In genomic region chr13:99357149-99357596, GRCh38 we compare ENCODE assay signal across 8 cellular contexts. TPM values are rescaled to one million over a fixed set of nuclear protein-coding genes. Genes with fewer than 3 reads are reported as not detected.
DNase-seq lines count a peak whose midpoint lies in the region; ATAC-seq and TF ChIP-seq lines count a peak whose summit lies in the region.

No MANE protein-coding gene starts in this region.

- peaks cover 98% of the 10 kb centered on the region for H3K4me1 Mint-ChIP-seq in central memory CD8-positive, alpha-beta T cell

- peaks cover 0 to 65% (median 12%) of the 10 kb centered on the region in 9 donors for H3K4me1 ChIP-seq in heart right ventricle
- H3K4me1 ChIP-seq in rectal smooth muscle tissue (ENCODE audit: control insufficient read depth, insufficient read depth, low read length), result peaks cover 3% of the 10 kb centered on the region

- peak overlapping the region; percentile 77 for H3K4me3 Mint-ChIP-seq in central memory CD8-positive, alpha-beta T cell

- H3K9me3 ChIP-seq in heart right ventricle, result no peaks in the 10 kb centered on the region

- H3K27ac Mint-ChIP-seq in central memory CD8-positive, alpha-beta T cell (ENCODE audit: low read depth), result peak overlapping the region; percentile 100

- H3K9me3 Mint-ChIP-seq in central memory CD8-positive, alpha-beta T cell, result no peaks in the 10 kb centered on the region

- H3K27me3 ChIP-seq in heart right ventricle, result no peaks in the 10 kb centered on the region
- no peaks in the 10 kb centered on the region for H3K27me3 ChIP-seq in rectal smooth muscle tissue (ENCODE audit: control insufficient read depth, insufficient read depth, low read length)

- no peak for TF ChIP-seq CTCF in heart right ventricle (IDR thresholded peaks at IDR 0.05)

- H3K9ac ChIP-seq in rectal smooth muscle tissue (ENCODE audit: low read length), result no peak overlapping the region

- H3K27me3 Mint-ChIP-seq in central memory CD8-positive, alpha-beta T cell, result no peaks in the 10 kb centered on the region

- DNase-seq in heart right ventricle (no peak), left ventricle myocardium superior (no peak), HT1080 (ENCODE audit: low read depth) (peak; percentile 86), iPS-NIHi7 (ENCODE audit: extremely low spot score) (no peak), NCI-H1105 treated with DMSO at 0.1 percent for 48 hours (lab: John Stamatoyannopoulos, UW) (no peak)
- DNase-seq in central memory CD8-positive, alpha-beta T cell (ENCODE audit: low spot score in 2 of 2), result peak in 1 of 2 donors; percentile 34

- H3K4me3 ChIP-seq in heart right ventricle (no peak overlapping the region), rectal smooth muscle tissue (ENCODE audit: low read length) (no peak overlapping the region)

- H3K36me3 Mint-ChIP-seq in central memory CD8-positive, alpha-beta T cell (ENCODE audit: insufficient read depth), result peaks cover 35% of the 10 kb centered on the region

- 69 to 77% methylated on average over 8 of the region's 8 CpGs for WGBS in heart right ventricle, 2 donors

- H3K27ac ChIP-seq in heart right ventricle, result peak overlapping the region in 8 of 10 donors; percentile 11 to 89 (median 52)
- H3K27ac ChIP-seq in rectal smooth muscle tissue (ENCODE audit: low read depth, low read length), result peak overlapping the region; percentile 44

- ATAC-seq in heart right ventricle (peak in 4 of 8 donors; percentile 5 to 40 (median 34)), left ventricle myocardium superior (no peak), HG03097 (IDR thresholded peaks at IDR 0.05; ENCODE audit: low FRiP score, unreplicated experiment) (no peak)
- peak; percentile 21 for ATAC-seq in central memory CD8-positive, alpha-beta T cell (replicated peaks; ENCODE audit: extremely low read depth, poor library complexity, severe bottlenecking)

- intact Hi-C loops in heart right ventricle (cut with DNase I), result no loop called here
- intact Hi-C loops in left ventricle myocardium superior (cut with micrococcal nuclease), result no loop called here

- H3K36me3 ChIP-seq in heart right ventricle, result peaks cover 0 to 82% (median 4%) of the 10 kb centered on the region in 9 donors
- H3K36me3 ChIP-seq in rectal smooth muscle tissue (ENCODE audit: control insufficient read depth, insufficient read depth, low read length), result peaks cover 6% of the 10 kb centered on the region

RNA-seq across cellular contexts. Expression of gene GPR183, which starts 50.0 kb away (rescaled TPM):
- total RNA-seq in heart right ventricle (1 to 10 TPM in 8 of 10 donors, under 1 TPM in 2; 0.49 to 8.6 (median 1.6) TPM), left ventricle myocardium superior (2.6 TPM)
- 1 to 10 TPM; 2.2 to 2.6 TPM for polyA plus RNA-seq in heart right ventricle
- not detected in 2 replicates for total RNA-seq in HT1080 (2014; rRNA removed; shearing (Covaris generic))
- polyA plus RNA-seq in HT1080 (2015; cell fraction: cytosol; rRNA removed), result not detected in 2 replicates
- 0.29 and 0.66 TPM in 2 replicates for polyA plus RNA-seq in HT1080 (2015; cell fraction: nucleus; rRNA removed)
